ENCODE assay signal across 1 cellular context in genomic region chr12:6685814-6686213, GRCh38.
TF ChIP-seq lines count a peak whose summit lies in the region.

No MANE protein-coding gene starts in this region.

TF ChIP-seq in HepG2, 621 proteins besides CTCF, POLR2A, EP300 and RAD21:
- TF ChIP-seq NFE2L2 (IDR thresholded peaks at IDR 0.05; ENCODE audit: low read length) (no peak), NCOR1 (IDR thresholded peaks at IDR 0.05; ENCODE audit: borderline replicate concordance, low read length) (no peak), ZFP41 (CRISPR knock-in tag; IDR thresholded peaks at IDR 0.05; ENCODE audit: borderline replicate concordance) (no peak)
TF ChIP-seq in HepG2: peak in this region for 0.
